Comparison of ENCODE assay signal across 8 cellular contexts in the genomic region with DNA sequence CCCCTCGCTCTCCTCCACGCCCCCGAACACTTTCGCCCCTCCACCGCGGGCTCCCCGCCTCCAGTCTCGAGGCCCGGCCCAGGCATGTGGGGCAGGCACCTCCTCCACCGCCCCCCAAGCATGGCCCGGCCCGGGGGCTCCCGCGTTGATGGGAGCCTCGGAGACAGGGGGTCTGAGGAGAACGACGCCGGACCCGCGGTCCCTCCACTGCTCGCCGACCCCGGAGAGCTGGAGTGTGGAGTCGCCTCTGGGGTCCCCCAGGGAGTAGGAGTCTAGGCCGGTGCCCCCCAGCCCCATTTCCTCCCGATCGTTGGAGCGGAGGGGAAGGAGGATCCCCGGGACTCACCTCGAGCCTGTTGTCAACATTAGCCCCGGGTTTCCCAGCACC. TPM values are rescaled to one million over a fixed set of nuclear protein-coding genes. Genes with fewer than 3 reads are reported as not detected.
DNase-seq lines count a peak whose midpoint lies in the region; ATAC-seq lines count a peak whose summit lies in the region.

No MANE protein-coding gene starts in this region.

- DNase-seq in NCI-H1105 (lab: John Stamatoyannopoulos, UW) (peak; percentile 6), NCI-H1105 treated with DMSO at 0.1 percent for 48 hours (lab: John Stamatoyannopoulos, UW) (no peak), mucosa of gallbladder (ENCODE audit: low spot score) (peak; percentile 13), NCI-H1092 (lab: John Stamatoyannopoulos, UW) (no peak)
- peak; percentile 37 for DNase-seq in effector CD8-positive, alpha-beta T cell (lab: John Stamatoyannopoulos, UW)
- peak; percentile 52 for DNase-seq in stimulated activated naive CD4-positive, alpha-beta T cell treated with Interleukin-2 at 50 U/mL for 16 hours (lab: John Stamatoyannopoulos, UW)

- ATAC-seq in HG03139 (IDR thresholded peaks at IDR 0.05; ENCODE audit: unreplicated experiment) = peak; percentile 2
- ATAC-seq in activated CD4-positive, CD25-positive, alpha-beta regulatory T cell treated with anti-CD3 and anti-CD28 coated beads, Interleukin-2, amount 50 U/mL, for 24 hours = peak; percentile 25 to 29

RNA-seq across cellular contexts. Expression of a gene that starts 0.2 kb away (rescaled TPM):
- 15.8 TPM for total RNA-seq in mucosa of gallbladder

RNA-seq across cellular contexts. Expression of a gene that starts 26.4 kb away (rescaled TPM):
- total RNA-seq in mucosa of gallbladder = 22.3 TPM

Comparison
In these comparisons a context has a peak if more than half of its experiments do, and no peak if none do; other contexts are left out.
1. DNase-seq: peak in NCI-H1105 (single experiment), effector CD8-positive, alpha-beta T cell (single experiment), mucosa of gallbladder (single experiment) and stimulated activated naive CD4-positive, alpha-beta T cell treated with Interleukin-2 at 50 U/mL for 16 hours (single experiment); none in NCI-H1105 treated with DMSO at 0.1 percent for 48 hours (single experiment) and NCI-H1092 (single experiment).